Comparison of ENCODE assay signal across 8 cellular contexts in the genomic region with DNA sequence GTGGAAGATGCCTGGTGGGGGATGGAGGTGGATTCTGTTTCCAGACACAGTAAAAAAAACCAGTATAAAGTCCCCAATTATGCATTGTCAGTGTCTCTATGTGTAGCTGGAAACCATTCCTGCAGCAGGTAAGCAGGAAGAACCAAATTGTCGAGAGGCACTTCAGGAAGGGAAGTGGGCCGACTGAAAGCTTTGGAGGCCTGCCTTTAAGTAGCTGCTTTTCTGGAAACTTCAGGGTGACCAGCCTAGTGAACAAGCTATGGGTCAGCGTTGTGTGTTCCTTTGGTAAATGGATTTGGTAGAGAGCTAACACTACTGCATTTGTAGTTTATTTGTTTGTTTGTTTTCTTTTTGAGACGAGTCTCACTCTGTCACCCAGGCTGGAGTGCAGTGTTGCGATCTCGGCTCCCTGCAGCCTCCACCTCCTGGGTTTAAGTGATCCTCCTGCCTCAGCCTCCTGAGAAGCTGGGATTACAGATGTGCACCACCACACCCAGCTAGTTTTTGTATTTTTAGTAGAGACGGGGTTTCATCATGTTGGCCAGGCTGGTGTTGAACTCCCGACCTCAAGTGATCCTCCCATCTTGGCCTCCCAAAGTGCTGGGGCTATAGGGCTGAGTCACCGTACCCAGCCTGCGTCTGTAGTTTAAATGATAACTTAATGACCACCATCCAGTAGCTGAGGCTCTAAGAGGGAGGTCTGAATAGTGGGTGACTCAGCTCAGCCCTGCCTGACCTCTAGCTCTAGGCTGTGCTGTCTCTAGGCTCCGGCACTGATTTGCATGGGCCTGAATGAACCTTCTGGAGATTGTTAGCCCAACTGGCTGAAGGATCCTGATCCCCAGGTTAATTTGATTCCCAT. TPM values are rescaled to one million over a fixed set of nuclear protein-coding genes. Genes with fewer than 3 reads are reported as not detected.
A peak's percentile ranks its signal among the peaks of the same experiment; 100 is the strongest.
DNase-seq lines count a peak whose midpoint lies in the region; ATAC-seq and TF ChIP-seq lines count a peak whose summit lies in the region.

No MANE protein-coding gene starts in this region.

- no peak overlapping the region for H3K27ac Mint-ChIP-seq in activated B cell treated with CpG ODN at 0.5 μM for 24 hours

- no peak overlapping the region for H3K4me3 Mint-ChIP-seq in activated B cell treated with CpG ODN at 0.5 μM for 24 hours

- CTCF ChIA-PET in activated B cell treated with CpG ODN at 0.5 μM for 24 hours (lab: Charles Lee), result interaction anchor here (0.6 kb wide), 1 partner anchor 60 kb away, joined by 3 read pairs; no protein-coding TSS in a partner anchor

- no peak for TF ChIP-seq CTCF in activated B cell treated with CpG ODN at 0.5 μM for 24 hours (IDR thresholded peaks at IDR 0.05)

- DNase-seq in AG20443 (ENCODE audit: low spot score), result peak; percentile 73
- DNase-seq in LHCN-M2 (ENCODE audit: low read depth), result peak; percentile 55
- no peak for DNase-seq in activated B cell treated with CpG ODN at 0.5 μM for 24 hours
- no peak for DNase-seq in left colon
- DNase-seq in midbrain (lab: John Stamatoyannopoulos, UW), result no peak
- DNase-seq in stimulated activated CD4-positive, alpha-beta T cell treated with anti-CD3 and anti-CD28 coated beads, Interleukin-2, amount 100 ng/mL, for 48 hours, result no peak
- no peak for DNase-seq in stimulated activated CD4-positive, alpha-beta T cell treated with anti-CD3 and anti-CD28 coated beads, Interleukin-4, amount 100 ng/mL, for 1 hour
- no peak for DNase-seq in retina

- ATAC-seq in activated B cell treated with CpG ODN at 0.5 μM for 24 hours (ENCODE audit: low read depth) (peak; percentile 32), left colon (peak; percentile 53)

- H3K27me3 Mint-ChIP-seq in activated B cell treated with CpG ODN at 0.5 μM for 24 hours, result no peaks in the 10 kb centered on the region

- H3K4me1 Mint-ChIP-seq in activated B cell treated with CpG ODN at 0.5 μM for 24 hours, result peaks cover 60% of the 10 kb centered on the region

- no peaks in the 10 kb centered on the region for H3K36me3 Mint-ChIP-seq in activated B cell treated with CpG ODN at 0.5 μM for 24 hours (ENCODE audit: low read depth)

- POLR2A ChIA-PET in activated B cell treated with CpG ODN at 0.5 μM for 24 hours (lab: Charles Lee), result interaction anchor here (0.5 to 1.3 kb wide), 4 partner anchors 11 to 140 kb away, joined by 3 to 7 read pairs (median 4); no protein-coding TSS in a partner anchor

- H3K9me3 Mint-ChIP-seq in activated B cell treated with CpG ODN at 0.5 μM for 24 hours, result no peaks in the 10 kb centered on the region

- intact Hi-C loops in activated B cell treated with CpG ODN at 0.5 μM for 24 hours (cut with micrococcal nuclease), result no loop called here
- intact Hi-C loops in left colon (cut with DNase I, micrococcal nuclease), result no loop called here

RNA-seq across cellular contexts. Expression of a gene that starts 12.8 kb away (rescaled TPM):
- total RNA-seq in LHCN-M2 (2014; rRNA removed) (1.4 and 8.0 TPM in 2 replicates), activated B cell treated with CpG ODN at 0.5 μM for 24 hours (18.8 and 19.2 TPM in 2 replicates), left colon (10 to 100 TPM; 38.5 to 58.9 TPM)
- polyA plus RNA-seq in LHCN-M2 (2012), result 2.9 TPM

Comparison
In these comparisons a context has a peak if more than half of its experiments do, and no peak if none do; other contexts are left out.
1. DNase-seq: peak in AG20443 (single experiment) and LHCN-M2 (single experiment); none in activated B cell treated with CpG ODN at 0.5 μM for 24 hours (single experiment), left colon (0 of 2), midbrain (single experiment), stimulated activated CD4-positive, alpha-beta T cell treated with anti-CD3 and anti-CD28 coated beads, Interleukin-2, amount 100 ng/mL, for 48 hours (0 of 2), stimulated activated CD4-positive, alpha-beta T cell treated with anti-CD3 and anti-CD28 coated beads, Interleukin-4, amount 100 ng/mL, for 1 hour (single experiment) and retina (single experiment).